In genomic region chr7:11831727-11832495, GRCh38 we compare ENCODE assay signal across 8 cellular contexts. TPM values are rescaled to one million over a fixed set of nuclear protein-coding genes. Genes with fewer than 3 reads are reported as not detected.
DNase-seq lines count a peak whose midpoint lies in the region; ATAC-seq and TF ChIP-seq lines count a peak whose summit lies in the region.

THSD7A (minus strand) TSS chr7:11832198; CDS start chr7:11831946, 252 bp downstream.

- TF ChIP-seq CTCF in parathyroid adenoma (IDR thresholded peaks at IDR 0.05) = peak; percentile 18

- H3K4me3 ChIP-seq in adipocyte (ENCODE audit: low read length) (peak within 1 kb of the TSS; percentile 86), parathyroid adenoma (ENCODE audit: low read depth, low read length) (peak within 1 kb of the TSS; percentile 57)

- intact Hi-C loops in left cardiac atrium (cut with DNase I) = loop anchor here in 1 of 2 donors (10.0 kb wide), 1 partner anchor 663 kb away; no protein-coding TSS in a partner anchor

- H2AFZ ChIP-seq in parathyroid adenoma = peak within 1 kb of the TSS; percentile 95

- peaks cover 6% of the 10 kb centered on the region; the same call in 1 of the 2 replicates for H3K4me1 ChIP-seq in ES-I3 (ENCODE audit: insufficient read depth, low read length)
- H3K4me1 ChIP-seq in adipocyte (ENCODE audit: control insufficient read depth, insufficient read depth, low read length) = peaks cover 4% of the 10 kb centered on the region
- H3K4me1 ChIP-seq in parathyroid adenoma = peaks cover 5% of the 10 kb centered on the region

- H3K36me3 ChIP-seq in ES-I3 (ENCODE audit: insufficient read depth, low read length) = no peaks in the 10 kb centered on the region
- no peaks in the 10 kb centered on the region for H3K36me3 ChIP-seq in adipocyte (ENCODE audit: control insufficient read depth, insufficient read depth, low read length, severe bottlenecking)
- no peaks in the 10 kb centered on the region for H3K36me3 ChIP-seq in parathyroid adenoma (ENCODE audit: control insufficient read depth, insufficient read depth, low read length)

- H3K9me3 ChIP-seq in ES-I3 (ENCODE audit: control insufficient read depth, insufficient read depth, low read length) = no peaks in the 10 kb centered on the region
- no peaks in the 10 kb centered on the region for H3K9me3 ChIP-seq in adipocyte (ENCODE audit: control insufficient read depth, low read length)
- H3K9me3 ChIP-seq in parathyroid adenoma (ENCODE audit: control insufficient read depth, low read length) = no peaks in the 10 kb centered on the region

- peak within 1 kb of the TSS; percentile 75 for H3K4me2 ChIP-seq in parathyroid adenoma (ENCODE audit: low read length)

- H3K9ac ChIP-seq in ES-I3 (ENCODE audit: low read depth, low read length) (peak within 1 kb of the TSS; percentile 77), adipocyte (ENCODE audit: low read length) (peak within 1 kb of the TSS; percentile 47), parathyroid adenoma (peak within 1 kb of the TSS; percentile 46)

- ATAC-seq in HG02623 (IDR thresholded peaks at IDR 0.05; ENCODE audit: unreplicated experiment) = peak; percentile 54
- ATAC-seq in left cardiac atrium = peak; percentile 90 to 96
- no peak for ATAC-seq in HG02840 (IDR thresholded peaks at IDR 0.05; ENCODE audit: low FRiP score, unreplicated experiment)

- H3K27me3 ChIP-seq in adipocyte (replicated peaks; ENCODE audit: control insufficient read depth, insufficient read depth, low read length) (no peaks in the 10 kb centered on the region), parathyroid adenoma (ENCODE audit: control insufficient read depth, insufficient read depth, low read length) (no peaks in the 10 kb centered on the region)

- peaks cover 13% of the 10 kb centered on the region for H3K79me2 ChIP-seq in parathyroid adenoma

- H3K27ac ChIP-seq in parathyroid adenoma = peak within 1 kb of the TSS; percentile 79

- DNase-seq in NCI-H2171 treated with DMSO at 0.1 percent for 48 hours (lab: John Stamatoyannopoulos, UW) (peak; percentile 52), adipocyte (ENCODE audit: low read depth) (peak; percentile 59), left cardiac atrium (peak; percentile 57), AML-193 (lab: John Stamatoyannopoulos, UW) (no peak)

RNA-seq across cellular contexts. Expression of gene THSD7A, which starts in this region (rescaled TPM):
- 1 to 10 TPM; 2.0 to 2.4 TPM for total RNA-seq in left cardiac atrium

Comparison
In these comparisons a context has a peak if more than half of its experiments do, and no peak if none do; other contexts are left out.
1. DNase-seq: peak in NCI-H2171 treated with DMSO at 0.1 percent for 48 hours (single experiment), adipocyte (single experiment) and left cardiac atrium (single experiment); none in AML-193 (0 of 2).
2. Peak in every context shown above with its lines, with median percentiles within 50 percentile points of each other: H3K9ac ChIP-seq.